Comparison of ENCODE assay signal across 1 cellular context in the genomic region with DNA sequence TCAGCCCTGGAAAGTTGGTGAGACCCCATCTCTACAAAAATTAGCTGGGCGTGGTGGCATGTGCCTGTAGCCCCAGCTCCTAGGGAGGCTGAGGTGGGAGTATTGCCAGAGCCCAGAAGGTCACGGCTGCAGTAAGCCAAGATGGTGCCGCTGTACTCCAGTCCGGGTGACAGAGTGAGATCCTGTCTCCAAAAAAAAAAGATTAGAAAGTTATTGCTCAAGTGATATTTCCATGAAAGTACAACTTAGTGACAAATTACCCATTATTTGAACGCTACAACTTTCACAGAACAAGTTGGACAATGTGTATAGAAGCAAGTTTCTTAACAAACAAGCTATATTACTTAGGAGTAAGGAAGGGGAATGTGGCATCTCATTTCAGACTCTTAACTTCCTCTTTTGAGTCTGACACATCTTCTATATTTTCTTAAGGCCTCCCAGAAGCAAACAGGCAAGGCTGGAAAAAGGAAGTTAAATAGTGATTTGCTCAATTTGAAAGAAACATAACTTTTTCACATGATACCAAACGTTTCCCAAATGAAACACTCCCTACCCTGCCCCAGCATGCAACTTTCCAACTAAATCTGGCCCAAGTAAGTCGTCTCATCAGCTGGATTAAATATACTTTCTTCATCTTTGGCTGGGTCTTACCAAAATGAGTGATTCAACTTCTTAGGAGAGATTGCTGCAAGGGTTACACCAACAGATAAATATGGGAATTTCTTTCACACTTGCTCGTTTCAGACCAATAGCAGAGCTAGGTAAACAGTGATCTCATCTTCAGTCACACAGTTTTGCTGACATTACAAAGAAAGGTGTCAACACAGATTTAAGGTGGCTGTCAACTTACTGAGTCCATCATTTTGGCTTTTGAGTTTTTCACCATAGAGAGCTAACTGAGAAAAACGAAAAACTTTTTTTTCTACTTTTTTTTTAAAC.
TF ChIP-seq lines count a peak whose summit lies in the region.

No MANE protein-coding gene starts in this region.

TF ChIP-seq in K562, 482 proteins besides CTCF, POLR2A, EP300 and RAD21 (continued from another document):
- TF ChIP-seq ZNF518B (CRISPR knock-in tag; IDR thresholded peaks at IDR 0.05) (no peak), BRCA1 (IDR thresholded peaks at IDR 0.05) (no peak), BRCA1 (CRISPR knock-in tag; IDR thresholded peaks at IDR 0.05) (no peak), SMARCE1 (IDR thresholded peaks at IDR 0.05) (peak; percentile 43; the same call in 1 of the 2 replicates), CHCHD3 (CRISPR knock-in tag; IDR thresholded peaks at IDR 0.05) (no peak), PHF21A (IDR thresholded peaks at IDR 0.05; ENCODE audit: borderline replicate concordance, low read depth) (no peak), TEAD2 (tag; IDR thresholded peaks at IDR 0.05) (no peak)
- TF ChIP-seq, protein P1, sequence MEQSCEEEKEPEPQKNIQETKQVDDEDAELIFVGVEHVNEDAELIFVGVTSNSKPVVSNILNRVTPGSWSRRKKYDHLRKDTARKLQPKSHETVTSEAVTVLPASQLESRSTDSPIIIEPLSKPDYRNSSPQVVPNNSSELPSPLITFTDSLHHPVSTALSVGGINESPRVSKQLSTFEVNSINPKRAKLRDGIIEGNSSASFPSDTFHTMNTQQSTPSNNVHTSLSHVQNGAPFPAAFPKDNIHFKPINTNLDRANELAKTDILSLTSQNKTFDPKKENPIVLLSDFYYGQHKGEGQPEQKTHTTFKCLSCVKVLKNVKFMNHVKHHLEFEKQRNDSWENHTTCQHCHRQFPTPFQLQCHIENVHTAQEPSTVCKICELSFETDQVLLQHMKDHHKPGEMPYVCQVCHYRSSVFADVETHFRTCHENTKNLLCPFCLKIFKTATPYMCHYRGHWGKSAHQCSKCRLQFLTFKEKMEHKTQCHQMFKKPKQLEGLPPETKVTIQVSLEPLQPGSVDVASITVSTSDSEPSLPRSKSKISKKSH (CRISPR knock-in tag; IDR thresholded peaks at IDR 0.05): no peak
- TF ChIP-seq, protein P2, sequence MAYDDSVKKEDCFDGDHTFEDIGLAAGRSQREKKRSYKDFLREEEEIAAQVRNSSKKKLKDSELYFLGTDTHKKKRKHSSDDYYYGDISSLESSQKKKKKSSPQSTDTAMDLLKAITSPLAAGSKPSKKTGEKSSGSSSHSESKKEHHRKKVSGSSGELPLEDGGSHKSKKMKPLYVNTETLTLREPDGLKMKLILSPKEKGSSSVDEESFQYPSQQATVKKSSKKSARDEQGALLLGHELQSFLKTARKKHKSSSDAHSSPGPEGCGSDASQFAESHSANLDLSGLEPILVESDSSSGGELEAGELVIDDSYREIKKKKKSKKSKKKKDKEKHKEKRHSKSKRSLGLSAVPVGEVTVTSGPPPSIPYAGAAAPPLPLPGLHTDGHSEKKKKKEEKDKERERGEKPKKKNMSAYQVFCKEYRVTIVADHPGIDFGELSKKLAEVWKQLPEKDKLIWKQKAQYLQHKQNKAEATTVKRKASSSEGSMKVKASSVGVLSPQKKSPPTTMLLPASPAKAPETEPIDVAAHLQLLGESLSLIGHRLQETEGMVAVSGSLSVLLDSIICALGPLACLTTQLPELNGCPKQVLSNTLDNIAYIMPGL (CRISPR knock-in tag; IDR thresholded peaks at IDR 0.05): no peak
